ENCODE assay signal across 8 cellular contexts in the genomic region with DNA sequence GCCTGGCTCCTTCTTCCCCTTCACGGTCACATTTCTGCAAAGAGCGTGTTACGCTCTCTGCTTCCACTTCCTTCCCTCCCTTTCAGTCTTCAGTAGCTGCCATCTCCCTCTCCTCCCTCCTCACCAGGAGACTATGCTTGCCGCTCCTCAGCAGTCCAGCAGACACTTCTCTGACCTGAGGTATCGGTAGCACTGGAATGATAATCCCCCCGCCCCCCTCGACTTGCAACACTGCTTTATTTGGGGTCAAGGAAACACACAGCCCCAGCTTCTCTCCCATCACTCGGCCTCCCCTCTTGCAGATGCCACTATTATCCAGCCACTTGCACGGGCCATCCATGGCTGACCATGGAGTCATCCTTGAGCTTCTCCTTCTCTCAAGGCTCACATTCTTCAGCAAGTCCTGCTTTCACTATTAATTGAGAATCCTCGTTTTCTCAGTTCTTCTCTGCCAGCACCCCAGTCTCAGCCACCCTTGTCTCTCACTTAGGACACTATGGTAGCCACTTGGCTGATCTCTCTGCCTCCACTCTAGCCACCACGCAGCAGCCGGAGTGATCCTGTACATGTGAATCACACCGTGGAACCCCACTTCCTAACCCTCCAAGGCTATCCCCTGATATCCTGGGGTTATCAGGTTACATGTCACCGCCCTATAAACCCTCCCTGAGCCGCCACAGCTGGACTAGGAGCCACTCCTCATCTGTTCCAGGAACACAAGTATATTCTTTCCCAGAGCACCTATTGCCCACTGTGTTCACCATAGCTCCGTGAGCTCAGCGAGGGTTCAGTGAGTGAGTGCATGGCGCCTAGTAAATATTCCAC. TPM values are rescaled to one million over a fixed set of nuclear protein-coding genes. Genes with fewer than 3 reads are reported as not detected.
DNase-seq lines count a peak whose midpoint lies in the region; ATAC-seq and TF ChIP-seq lines count a peak whose summit lies in the region.

No MANE protein-coding gene starts in this region.

- no peak overlapping the region for H3K23ac ChIP-seq in trophoblast cell (ENCODE audit: low read length)

- H2BK5ac ChIP-seq in trophoblast cell (ENCODE audit: low read depth, low read length, poor library complexity): no peak overlapping the region

- no peaks in the 10 kb centered on the region for H3K9me2 ChIP-seq in MM.1S (replicated peaks; ENCODE audit: insufficient read depth, low read length)

- WGBS in trophoblast cell (ENCODE audit: extremely low coverage, insufficient coverage, insufficient read length): no CpG with 5 or more reads among the region's 18 CpGs

- no peak overlapping the region for H3K14ac ChIP-seq in trophoblast cell (ENCODE audit: low read length)

- no peak overlapping the region for H2BK120ac ChIP-seq in trophoblast cell (ENCODE audit: insufficient read depth, low read length, poor library complexity)

- H3K36me3 ChIP-seq in MM.1S (replicated peaks; ENCODE audit: insufficient read depth, low read length) (no peaks in the 10 kb centered on the region), trophoblast cell (ENCODE audit: control insufficient read depth in 1 of 2, insufficient read depth in 2 of 2, low read length in 2 of 2) (no peaks in the 10 kb centered on the region)

- TF ChIP-seq CTCF in MM.1S (IDR thresholded peaks at IDR 0.05; ENCODE audit: low read length): no peak
- no peak for TF ChIP-seq CTCF in foreskin keratinocyte (conservative IDR thresholded peaks at IDR 0.05)

- H3K79me2 ChIP-seq in MM.1S (ENCODE audit: low read length) (0 out of 2 replicates have a peak, but pooled peaks cover 4% of the 10 kb centered on the region), trophoblast cell (ENCODE audit: control insufficient read depth, insufficient read depth, low read length, poor library complexity) (peaks cover 4% of the 10 kb centered on the region)

- no peak overlapping the region for H2AK5ac ChIP-seq in trophoblast cell (ENCODE audit: low read length)

- peak overlapping the region; percentile 66; the same call in 1 of the 2 replicates for H3K9ac ChIP-seq in MM.1S (ENCODE audit: low read length)
- H3K9ac ChIP-seq in trophoblast cell (ENCODE audit: low read length): no peak overlapping the region

- H4K91ac ChIP-seq in trophoblast cell (ENCODE audit: low read depth, low read length): no peak overlapping the region

- peaks cover 6% of the 10 kb centered on the region for H3K79me1 ChIP-seq in trophoblast cell (ENCODE audit: low read length)

- no peaks in the 10 kb centered on the region for H3K27me3 ChIP-seq in MM.1S (replicated peaks; ENCODE audit: insufficient read depth, low read length)
- H3K27me3 ChIP-seq in foreskin keratinocyte: no peaks in the 10 kb centered on the region
- peaks cover 3% of the 10 kb centered on the region for H3K27me3 ChIP-seq in trophoblast cell (ENCODE audit: insufficient read depth, low read length)

- DNase-seq in DMS 273 treated with DMSO at 0.1 percent for 48 hours (lab: John Stamatoyannopoulos, UW) (peak; percentile 62), MM.1S (peak; percentile 19), foreskin keratinocyte (peak in 1 of 2 donors; percentile 35), trophoblast cell (peak in 1 of 2 donors; percentile 12)
- DNase-seq in activated T-cell treated with anti-CD3 and anti-CD28 coated beads, Interleukin-2, amount 50 U/mL, for 48 hours: peak; percentile 51 to 55
- no peak for DNase-seq in stimulated activated CD4-positive, alpha-beta T cell treated with anti-CD3 and anti-CD28 coated beads, Interleukin-4, amount 100 ng/mL, for 1 hour

- no peaks in the 10 kb centered on the region for H4K20me1 ChIP-seq in MM.1S (ENCODE audit: insufficient read depth, low read length)

- H3K27ac ChIP-seq in MM.1S (ENCODE audit: low read length) (peak overlapping the region; percentile 41; the same call in 1 of the 2 replicates), foreskin keratinocyte (peak overlapping the region; percentile 85), trophoblast cell (ENCODE audit: low read depth, low read length) (no peak overlapping the region)

- ATAC-seq in GM21447 (IDR thresholded peaks at IDR 0.05; ENCODE audit: unreplicated experiment) (peak; percentile 15), foreskin keratinocyte (peak; percentile 34), HG02571 (IDR thresholded peaks at IDR 0.05; ENCODE audit: unreplicated experiment) (no peak)

- no peak overlapping the region for H4K12ac ChIP-seq in trophoblast cell (ENCODE audit: low read depth, low read length)

- H3K4me1 ChIP-seq in MM.1S (ENCODE audit: low read length): no peaks in the 10 kb centered on the region; the same call in 1 of the 2 replicates
- H3K4me1 ChIP-seq in foreskin keratinocyte: peaks cover 12% of the 10 kb centered on the region
- peaks cover 0 to 2% of the 10 kb centered on the region in 2 experiments for H3K4me1 ChIP-seq in trophoblast cell (ENCODE audit: control insufficient read depth in 1 of 2, insufficient read depth in 2 of 2, low read length in 2 of 2)

- H2BK12ac ChIP-seq in trophoblast cell (ENCODE audit: low read length): peak overlapping the region; percentile 21

- H4K8ac ChIP-seq in trophoblast cell (ENCODE audit: low read depth, low read length): no peak overlapping the region

- H2AFZ ChIP-seq in MM.1S (ENCODE audit: low read length): peak overlapping the region; percentile 66
- H2AFZ ChIP-seq in trophoblast cell (ENCODE audit: insufficient read depth, low read length, poor library complexity): no peak overlapping the region

- no peak overlapping the region for H3K4ac ChIP-seq in trophoblast cell (ENCODE audit: low read depth, low read length)

- H3K9me3 ChIP-seq in MM.1S (replicated peaks; ENCODE audit: insufficient read depth, low read length): no peaks in the 10 kb centered on the region
- peaks cover 1% of the 10 kb centered on the region for H3K9me3 ChIP-seq in trophoblast cell (ENCODE audit: insufficient read depth, low read depth, low read length)

- H3K4me3 ChIP-seq in MM.1S (ENCODE audit: low read length) (peak overlapping the region; percentile 92), trophoblast cell (ENCODE audit: low read depth, low read length) (no peak overlapping the region)

- peak overlapping the region; percentile 97 for H3K4me2 ChIP-seq in MM.1S (ENCODE audit: low read depth, low read length)
- H3K4me2 ChIP-seq in trophoblast cell (ENCODE audit: low read length): peak overlapping the region; percentile 44

- no peak overlapping the region for H3K18ac ChIP-seq in trophoblast cell (ENCODE audit: low read length)

- H3F3A ChIP-seq in MM.1S (ENCODE audit: insufficient read depth, low read length): no peaks in the 10 kb centered on the region

RNA-seq across cellular contexts. Expression of gene PARP14, which starts 1.0 kb away (rescaled TPM):
- total RNA-seq in foreskin keratinocyte: 60.9 and 66.7 TPM in 2 replicates
- polyA plus RNA-seq in foreskin keratinocyte: 13.8 and 15.1 TPM in 2 replicates
- 3.0 and 3.7 TPM in 2 replicates for polyA plus RNA-seq in trophoblast cell (2013)
